ENCODE assay signal across 11 cellular contexts in the genomic region with DNA sequence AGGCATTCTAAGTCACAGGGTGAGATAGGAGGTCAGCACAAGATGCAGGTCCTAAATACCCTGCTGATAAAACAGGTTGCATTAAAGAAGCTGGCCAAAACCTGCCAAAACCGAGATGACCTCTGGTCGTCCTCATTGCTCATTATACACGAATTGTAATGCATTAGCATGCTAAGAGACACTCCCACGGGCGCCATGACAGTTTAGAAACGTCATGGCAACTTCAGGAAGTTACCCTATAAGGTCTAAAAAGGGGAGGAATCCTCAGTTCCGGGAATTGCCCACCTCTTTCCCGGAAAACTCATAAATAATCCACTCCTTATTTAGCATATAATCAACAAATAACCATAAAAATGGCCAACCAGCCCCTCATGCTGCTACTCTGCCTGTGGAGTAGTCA.
"Had no signal": no experiment of that assay in that cellular context is flagged by ENCODE, and none has a peak within 500 bp of the region (broad histone marks: within the 10 kb centered on the region; RNA-seq: fewer than 3 reads in every experiment).

No MANE protein-coding gene starts in this region.

- DNase-seq: activated CD4-positive, alpha-beta memory T cell treated with anti-CD3 and anti-CD28 coated beads, Interleukin-2, amount 10 ng/mL, durations not matched to agents 7 days and 5 days; activated T-cell treated with anti-CD3 and anti-CD28 coated beads, Interleukin-2, amount 50 U/mL, for 48 hours; aorta; left cardiac atrium; ovary; sigmoid colon; stimulated activated naive B cell treated with anti-CD40 and anti-IgM and Interleukin-4, amounts not matched to agents 10 μg/mL and 1 μg/mL and 100 μg/mL, for 72 hours; upper lobe of right lung had no signal

- ATAC-seq: esophagus mucosa; left cardiac atrium; stimulated activated naive B cell treated with anti-CD40 and anti-IgM and Interleukin-4, amounts not matched to agents 10 μg/mL and 1 μg/mL and 100 μg/mL, for 72 hours; upper lobe of right lung had no signal

- H3K27ac ChIP-seq: breast epithelium, ovary, sigmoid colon, suprapubic skin, upper lobe of right lung had no signal

- H3K27me3 ChIP-seq: breast epithelium, ovary, sigmoid colon, suprapubic skin, upper lobe of right lung had no signal

- H3K4me3 ChIP-seq: breast epithelium, ovary, sigmoid colon, suprapubic skin, upper lobe of right lung had no signal

- H3K9me3 ChIP-seq: breast epithelium, ovary, sigmoid colon, suprapubic skin, upper lobe of right lung had no signal

- H3K36me3 ChIP-seq: breast epithelium, ovary, sigmoid colon, suprapubic skin, upper lobe of right lung had no signal
